ENCODE assay signal across 15 cellular contexts in the genomic region with DNA sequence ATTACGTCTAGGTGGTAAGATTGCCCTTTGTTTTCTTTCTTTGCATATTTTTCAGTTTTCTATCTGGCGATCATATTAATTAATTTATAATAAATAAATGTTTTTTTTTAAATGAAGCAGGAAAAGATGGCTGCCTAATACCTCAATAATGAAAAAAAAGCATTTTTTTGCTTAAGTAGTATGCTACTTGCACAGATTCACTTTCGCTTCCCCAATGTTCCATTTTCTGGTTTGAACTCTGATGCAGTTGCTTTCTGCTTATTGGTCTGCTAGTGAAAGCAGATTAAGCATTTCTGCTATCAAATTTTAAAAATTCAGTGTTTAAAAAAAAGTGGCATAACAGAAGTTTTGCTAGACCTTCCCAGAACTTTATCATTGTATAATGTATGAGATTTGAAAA. TPM values are rescaled to one million over a fixed set of nuclear protein-coding genes. Genes with fewer than 3 reads are reported as not detected.
DNase-seq lines count a peak whose midpoint lies in the region; ATAC-seq, FAIRE-seq and TF ChIP-seq lines count a peak whose summit lies in the region.
"Had no signal": no experiment of that assay in that cellular context is flagged by ENCODE, and none has a peak within 500 bp of the region (broad histone marks: within the 10 kb centered on the region; RNA-seq: fewer than 3 reads in every experiment).

No MANE protein-coding gene starts in this region.

- peaks cover 3% of the 10 kb centered on the region for H3K4me1 Mint-ChIP-seq in activated naive CD8-positive, alpha-beta T cell treated with anti-CD3 and anti-CD28 coated beads for 36 hours
- H3K4me1 Mint-ChIP-seq: brain had no signal

- H3K36me3 Mint-ChIP-seq in activated naive CD8-positive, alpha-beta T cell treated with anti-CD3 and anti-CD28 coated beads for 36 hours, result peaks cover 1% of the 10 kb centered on the region
- H3K36me3 Mint-ChIP-seq: activated CD4-positive, alpha-beta memory T cell treated with anti-CD3 and anti-CD28 coated beads for 36 hours had no signal

- peaks cover 2% of the 10 kb centered on the region for H3K9me3 Mint-ChIP-seq in activated naive CD8-positive, alpha-beta T cell treated with anti-CD3 and anti-CD28 coated beads for 36 hours
- H3K9me3 Mint-ChIP-seq: activated CD4-positive, alpha-beta memory T cell treated with anti-CD3 and anti-CD28 coated beads for 36 hours had no signal

- H3K27ac Mint-ChIP-seq in activated naive CD8-positive, alpha-beta T cell treated with anti-CD3 and anti-CD28 coated beads for 36 hours, result no peak overlapping the region
- H3K27ac Mint-ChIP-seq: activated CD4-positive, alpha-beta memory T cell treated with anti-CD3 and anti-CD28 coated beads for 36 hours; brain had no signal

- intact Hi-C loops in head of caudate nucleus (cut with DNase I), result no loop called here

- FAIRE-seq in GM12891 (lab: Jason Lieb, UNC), result no peak

- TF ChIP-seq POLR2A in GM12891 (IDR thresholded peaks at IDR 0.05; ENCODE audit: low read depth, low read length), result no peak

- DNase-seq in GM12891 (ENCODE audit: insufficient read length, low spot score) (no peak), NCI-H748 treated with DMSO at 0.1 percent for 48 hours (lab: John Stamatoyannopoulos, UW) (no peak), head of caudate nucleus (no peak), Ammon's horn (ENCODE audit: low spot score) (no peak)
- DNase-seq in activated naive CD8-positive, alpha-beta T cell treated with anti-CD3 and anti-CD28 coated beads for 36 hours, result no peak
- DNase-seq: activated CD4-positive, alpha-beta memory T cell treated with anti-CD3 and anti-CD28 coated beads for 36 hours; effector CD4-positive, alpha-beta T cell; foreskin fibroblast; NCI-H2081 treated with DMSO at 0.1 percent for 48 hours; SHP77; stimulated activated CD4-positive, alpha-beta T cell treated with anti-CD3 and anti-CD28 coated beads, Interleukin-2, amount 100 ng/mL, for 24 hours had no signal

- H3K27me3 Mint-ChIP-seq in activated naive CD8-positive, alpha-beta T cell treated with anti-CD3 and anti-CD28 coated beads for 36 hours, result no peaks in the 10 kb centered on the region
- H3K27me3 Mint-ChIP-seq: activated CD4-positive, alpha-beta memory T cell treated with anti-CD3 and anti-CD28 coated beads for 36 hours; brain had no signal

- H3K4me3 Mint-ChIP-seq in activated naive CD8-positive, alpha-beta T cell treated with anti-CD3 and anti-CD28 coated beads for 36 hours, result no peak overlapping the region
- H3K4me3 Mint-ChIP-seq: activated CD4-positive, alpha-beta memory T cell treated with anti-CD3 and anti-CD28 coated beads for 36 hours; brain had no signal

- ATAC-seq in GM19395 (IDR thresholded peaks at IDR 0.05; ENCODE audit: unreplicated experiment) (peak; percentile 88), HG02759 (IDR thresholded peaks at IDR 0.05; ENCODE audit: unreplicated experiment) (peak; percentile 54), HG03558 (IDR thresholded peaks at IDR 0.05; ENCODE audit: extremely low read depth, unreplicated experiment) (peak; percentile 84)

TF ChIP-seq in GM12891, 5 proteins besides CTCF, POLR2A, EP300 and RAD21:
- TF ChIP-seq SPI1 (IDR thresholded peaks at IDR 0.05; ENCODE audit: low read depth, low read length) (peak; percentile 68), POLR2AphosphoS5 (IDR thresholded peaks at IDR 0.05; ENCODE audit: low read depth, low read length) (no peak)

RNA-seq across cellular contexts. Expression of gene TMEM182, which starts 11.9 kb away (rescaled TPM):
- 5.8 TPM for polyA plus RNA-seq in GM12891 (2012; ENCODE audit: low read depth, missing spikeins)
- total RNA-seq in activated naive CD8-positive, alpha-beta T cell treated with anti-CD3 and anti-CD28 coated beads for 36 hours, result 1 to 10 TPM; 4.4 to 4.5 TPM
